Comparison of ENCODE assay signal across 19 cellular contexts in the genomic region with DNA sequence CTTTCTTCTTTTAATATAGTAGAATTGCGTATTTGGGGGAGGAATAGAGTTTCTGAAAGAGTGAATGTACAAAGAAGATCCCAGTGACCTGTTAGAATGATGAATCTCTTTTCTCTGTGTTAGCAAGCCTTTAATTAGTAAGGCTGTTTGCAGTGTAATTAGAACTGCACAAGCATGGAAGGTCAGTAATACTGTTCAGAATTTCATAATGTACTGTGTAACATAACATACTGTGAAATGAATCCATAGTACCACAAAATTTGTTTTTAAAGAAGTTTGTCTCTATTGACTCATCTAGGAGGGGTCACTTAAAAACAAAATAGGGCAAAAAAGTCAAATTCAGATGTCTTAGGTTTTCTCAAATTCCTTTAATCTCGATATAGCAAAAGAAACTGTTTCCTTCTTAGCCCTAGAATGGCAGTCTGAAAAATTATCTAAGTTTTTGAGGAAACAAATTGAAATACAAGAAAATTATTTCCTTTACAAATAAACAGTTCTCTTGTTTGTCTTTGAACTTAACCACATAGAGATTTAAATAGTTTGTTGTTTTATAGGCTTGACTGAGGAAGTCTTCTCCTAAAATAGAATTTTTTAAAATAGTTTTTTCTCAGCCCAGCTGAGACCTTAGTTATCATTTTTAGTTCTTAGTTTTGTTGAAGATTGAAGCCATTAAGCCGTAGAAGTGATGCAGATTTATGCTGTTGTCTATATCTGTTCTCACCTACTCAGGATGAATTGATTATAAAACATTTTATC. TPM values are rescaled to one million over a fixed set of nuclear protein-coding genes. Genes with fewer than 3 reads are reported as not detected.
DNase-seq lines count a peak whose midpoint lies in the region; ATAC-seq and TF ChIP-seq lines count a peak whose summit lies in the region.
"Had no signal": no experiment of that assay in that cellular context is flagged by ENCODE, and none has a peak within 500 bp of the region (broad histone marks: within the 10 kb centered on the region; RNA-seq: fewer than 3 reads in every experiment).

No MANE protein-coding gene starts in this region.

- WGBS in SK-N-SH (ENCODE audit: low lambda C conversion rate) = 93% methylated on average over 3 of the region's 3 CpGs

- H3K36me3 Mint-ChIP-seq in memory B cell = peaks cover 3% of the 10 kb centered on the region

- H3K4me1 ChIP-seq in SK-N-SH (ENCODE audit: control insufficient read depth in 1 of 2, insufficient read depth in 2 of 2, low read depth in 1 of 2, low read length in 1 of 2) (peaks cover 0 to 12% of the 10 kb centered on the region in 2 experiments; a peak in 2 of 4 replicates), OCI-LY7 (ENCODE audit: insufficient read depth, low read length, poor library complexity, severe bottlenecking) (peaks cover 50% of the 10 kb centered on the region)

- ATAC-seq in SK-N-SH treated with all-trans-retinoic acid at 6 μM for 48 hours (no peak), memory B cell (ENCODE audit: low read depth) (no peak)
- ATAC-seq: heart right ventricle had no signal

- no peak for TF ChIP-seq RAD21 in SK-N-SH (IDR thresholded peaks at IDR 0.05; ENCODE audit: low read length)

- H3K27me3 ChIP-seq in SK-N-SH (ENCODE audit: insufficient read depth) = no peaks in the 10 kb centered on the region
- H3K27me3 ChIP-seq: cardiac muscle cell, heart right ventricle had no signal

- peak overlapping the region; percentile 8; the same call in 1 of the 2 replicates for H2AFZ ChIP-seq in SK-N-SH (ENCODE audit: low read depth)
- H2AFZ ChIP-seq in OCI-LY7 (ENCODE audit: low read length) = no peak overlapping the region

- BruUV-seq in OCI-LY7 (replicated peaks; lab: Mats Ljungman, UMichigan) = no TSS peak

- no peaks in the 10 kb centered on the region for H3K36me3 ChIP-seq in SK-N-SH (replicated peaks in 1 of 2; ENCODE audit: control insufficient read depth in 1 of 2, insufficient read depth in 2 of 2, low read length in 1 of 2)
- no peaks in the 10 kb centered on the region; the same call in 1 of the 2 replicates for H3K36me3 ChIP-seq in OCI-LY7 (ENCODE audit: insufficient read depth, low read length)
- H3K36me3 ChIP-seq: cardiac muscle cell, heart right ventricle, left ventricle myocardium inferior had no signal

- H3K9me3 ChIP-seq in SK-N-SH (no peaks in the 10 kb centered on the region), OCI-LY7 (ENCODE audit: low read length) (no peaks in the 10 kb centered on the region)
- H3K9me3 ChIP-seq: heart right ventricle, left ventricle myocardium inferior had no signal

- no peaks in the 10 kb centered on the region for H3K27me3 Mint-ChIP-seq in memory B cell

- H3K4me3 Mint-ChIP-seq in memory B cell = peak overlapping the region; percentile 46

- POLR2A ChIA-PET in SK-N-SH (lab: Yijun Ruan, JAX) (no interaction called here), OCI-LY7 (lab: Charles Lee) (interaction anchor here (0.6 kb wide), 1 partner anchor 538 kb away, joined by 4 read pairs; no protein-coding TSS in a partner anchor)

- H4K20me1 ChIP-seq in SK-N-SH (ENCODE audit: insufficient read depth) (no peaks in the 10 kb centered on the region), OCI-LY7 (ENCODE audit: insufficient read depth, low read length) (peaks cover 8% of the 10 kb centered on the region)

- H3K4me2 ChIP-seq in SK-N-SH (no peak overlapping the region), OCI-LY7 (ENCODE audit: low read length) (peak overlapping the region; percentile 55)

- no peak for DNase-seq in SK-N-SH
- DNase-seq in OCI-LY7 (ENCODE audit: low spot score) = no peak
- no peak for DNase-seq in memory B cell (ENCODE audit: low spot score in 2 of 2)
- DNase-seq in mucosa of gallbladder (ENCODE audit: low spot score) = no peak
- no peak for DNase-seq in T-helper 1 cell
- no peak for DNase-seq in amniotic stem cell (lab: John Stamatoyannopoulos, UW)
- no peak for DNase-seq in NCI-H2171 treated with DMSO at 0.1 percent for 48 hours (lab: John Stamatoyannopoulos, UW)
- DNase-seq: activated CD4-positive, alpha-beta T cell treated with anti-CD3 and anti-CD28 coated beads, Interleukin-2, amount 50 U/mL, for 48 hours; activated gamma-delta T cell; amygdala; dermis blood vessel endothelial cell; GOT3; heart right ventricle; left ventricle myocardium inferior; NCI-H1105 treated with DMSO at 0.1 percent for 48 hours; Right ventricle myocardium superior; stimulated activated CD4-positive, alpha-beta T cell treated with anti-CD3 and anti-CD28 coated beads, Interleukin-4, amount 100 ng/mL, for 4 hours had no signal

- H3K27ac ChIP-seq in SK-N-SH (ENCODE audit: low read depth in 2 of 2, low read length in 1 of 2) (peak overlapping the region in 1 of 2 experiments; percentile 1; a peak in 1 of 4 replicates), OCI-LY7 (ENCODE audit: low read depth, low read length, poor library complexity, severe bottlenecking) (no peak overlapping the region)
- H3K27ac ChIP-seq: cardiac muscle cell, heart right ventricle, left ventricle myocardium inferior had no signal

- H3K4me3 ChIP-seq in SK-N-SH (ENCODE audit: low read depth in 2 of 2, low read length in 1 of 2) (no peak overlapping the region), OCI-LY7 (ENCODE audit: low read depth, low read length, poor library complexity, severe bottlenecking) (no peak overlapping the region)
- H3K4me3 ChIP-seq: cardiac muscle cell, heart right ventricle, left ventricle myocardium inferior had no signal

- H3K4me1 Mint-ChIP-seq in memory B cell = peaks cover 38% of the 10 kb centered on the region

- intact Hi-C loops in OCI-LY7 (cut with micrococcal nuclease; ENCODE audit: unreplicated experiment) = no loop called here

- H3K27ac Mint-ChIP-seq in memory B cell = peak overlapping the region; percentile 89

- H3K9ac ChIP-seq in SK-N-SH = no peak overlapping the region

- peaks cover 1% of the 10 kb centered on the region for H3K9me3 Mint-ChIP-seq in memory B cell

- no peak for TF ChIP-seq CTCF in SK-N-SH (IDR thresholded peaks at IDR 0.05)
- TF ChIP-seq CTCF in OCI-LY7 (conservative IDR thresholded peaks at IDR 0.05; ENCODE audit: low read length) = no peak

- CTCF ChIA-PET in SK-N-SH (lab: Yijun Ruan, JAX) (interaction anchor here (0.6 kb wide), 1 partner anchor 30 kb away, joined by 3 read pairs; no protein-coding TSS in a partner anchor), OCI-LY7 (lab: Charles Lee; ENCODE audit: unreplicated experiment) (no interaction called here)

- peaks cover 8% of the 10 kb centered on the region; the same call in 1 of the 2 replicates for H3K79me2 ChIP-seq in SK-N-SH (ENCODE audit: insufficient read depth)
- peaks cover 16% of the 10 kb centered on the region; the same call in 1 of the 2 replicates for H3K79me2 ChIP-seq in OCI-LY7 (ENCODE audit: insufficient read depth, low read depth, low read length)

- H3F3A ChIP-seq in SK-N-SH (replicated peaks; ENCODE audit: insufficient read depth) = peaks cover 21% of the 10 kb centered on the region

- TF ChIP-seq EP300 in SK-N-SH (IDR thresholded peaks at IDR 0.05; ENCODE audit: borderline replicate concordance in 1 of 2, low read depth in 1 of 2, low read length in 1 of 2) = no peak

- H3K9me2 ChIP-seq in SK-N-SH (no peaks in the 10 kb centered on the region), OCI-LY7 (ENCODE audit: insufficient read depth, low read length) (no peaks in the 10 kb centered on the region)

TF ChIP-seq in SK-N-SH, 30 proteins besides CTCF, POLR2A, EP300 and RAD21:
- TF ChIP-seq TCF12 (IDR thresholded peaks at IDR 0.05) = no peak
- no peak for TF ChIP-seq RCOR1 (IDR thresholded peaks at IDR 0.05; ENCODE audit: low read length)
- TF ChIP-seq NRF1 (IDR thresholded peaks at IDR 0.05; ENCODE audit: low read depth, low read length) = no peak
- no peak for TF ChIP-seq POLR2AphosphoS5 (IDR thresholded peaks at IDR 0.05; ENCODE audit: low read depth, low read length)
- no peak for TF ChIP-seq TEAD4 (IDR thresholded peaks at IDR 0.05; ENCODE audit: borderline replicate concordance, insufficient read depth)
- TF ChIP-seq, protein P1, sequence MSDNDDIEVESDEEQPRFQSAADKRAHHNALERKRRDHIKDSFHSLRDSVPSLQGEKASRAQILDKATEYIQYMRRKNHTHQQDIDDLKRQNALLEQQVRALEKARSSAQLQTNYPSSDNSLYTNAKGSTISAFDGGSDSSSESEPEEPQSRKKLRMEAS (IDR thresholded peaks at IDR 0.05; ENCODE audit: low read depth) = no peak
- no peak for TF ChIP-seq YY1 (IDR thresholded peaks at IDR 0.05; ENCODE audit: low read depth)
TF ChIP-seq in SK-N-SH: peak in this region for 0.

TF ChIP-seq in SK-N-SH treated with all-trans-retinoic acid at 6 μM for 48 hours, 23 proteins besides CTCF, POLR2A, EP300 and RAD21:
- TF ChIP-seq PPARA (CRISPR knock-in tag; IDR thresholded peaks at IDR 0.05; ENCODE audit: borderline replicate concordance) = no peak
- TF ChIP-seq SNAI2 (CRISPR knock-in tag; IDR thresholded peaks at IDR 0.05) = no peak
- no peak for TF ChIP-seq BACH2 (CRISPR knock-in tag; IDR thresholded peaks at IDR 0.05; ENCODE audit: borderline replicate concordance)
- no peak for TF ChIP-seq TCF4 (CRISPR knock-in tag; IDR thresholded peaks at IDR 0.05; ENCODE audit: borderline replicate concordance)
- TF ChIP-seq ZNF565 (CRISPR knock-in tag; conservative IDR thresholded peaks at IDR 0.05; ENCODE audit: low read depth) = no peak
- TF ChIP-seq ISL1 (CRISPR knock-in tag; IDR thresholded peaks at IDR 0.05) = no peak

RNA-seq across cellular contexts. Expression of a gene that starts 12.5 kb away (rescaled TPM):
- 25.1 and 34.6 TPM in 2 replicates for polyA plus RNA-seq in SK-N-SH (2012; rRNA removed)
- polyA plus RNA-seq in SK-N-SH (2012; cell fraction: cytosol; rRNA removed) = 43.1 and 51.1 TPM in 2 replicates
- polyA plus RNA-seq in SK-N-SH (2012; cell fraction: nucleus; rRNA removed) = 6.9 and 14.4 TPM in 2 replicates
- 20.2 and 26.4 TPM in 2 replicates for total RNA-seq in OCI-LY7 (2014; rRNA removed; shearing (Covaris generic))
- 31.1 and 39.0 TPM in 2 replicates for total RNA-seq in OCI-LY7 (2022)
- 13.0 TPM for total RNA-seq in mucosa of gallbladder

RNA-seq across cellular contexts. Expression of a gene that starts 12.9 kb away (rescaled TPM):
- polyA plus RNA-seq in SK-N-SH (2012; rRNA removed) = 17.7 and 25.8 TPM in 2 replicates
- 26.6 and 27.1 TPM in 2 replicates for polyA plus RNA-seq in SK-N-SH (2012; cell fraction: cytosol; rRNA removed)
- 10.4 and 21.8 TPM in 2 replicates for polyA plus RNA-seq in SK-N-SH (2012; cell fraction: nucleus; rRNA removed)
- total RNA-seq in OCI-LY7 (2014; rRNA removed; shearing (Covaris generic)) = 29.1 and 35.5 TPM in 2 replicates
- total RNA-seq in OCI-LY7 (2022) (53.6 and 54.2 TPM in 2 replicates), mucosa of gallbladder (35.9 TPM)
